Comparison of ENCODE assay signal across 1 cellular context in genomic region chr14:71328183-71328582, GRCh38.
TF ChIP-seq lines count a peak whose summit lies in the region.

No MANE protein-coding gene starts in this region.

TF ChIP-seq in GM12878, 131 proteins besides CTCF, POLR2A, EP300 and RAD21 (continued from another document and continues in another):
- TF ChIP-seq ZNF687 (IDR thresholded peaks at IDR 0.05) (no peak), CHD4 (IDR thresholded peaks at IDR 0.05) (no peak), FOS (IDR thresholded peaks at IDR 0.05; ENCODE audit: borderline replicate concordance, extremely low read depth, insufficient read length) (no peak), TCF12 (IDR thresholded peaks at IDR 0.05; ENCODE audit: low read depth, low read length) (no peak), CREM (IDR thresholded peaks at IDR 0.05; ENCODE audit: low read depth) (0 out of 2 replicates have a peak, but pooled peaks have one; percentile 20), HDAC2 (IDR thresholded peaks at IDR 0.05) (no peak), SP1 (IDR thresholded peaks at IDR 0.05; ENCODE audit: low read depth, low read length) (no peak), CHD1 (IDR thresholded peaks at IDR 0.05; ENCODE audit: low read depth, low read length) (no peak), IRF4 (IDR thresholded peaks at IDR 0.05; ENCODE audit: low read depth, low read length) (0 out of 2 replicates have a peak, but pooled peaks have one; percentile 44), NR2C2 (IDR thresholded peaks at IDR 0.05; ENCODE audit: borderline replicate concordance, control insufficient read depth, insufficient read length, low read depth) (no peak), SIX5 (IDR thresholded peaks at IDR 0.05; ENCODE audit: low read depth, low read length, severe bottlenecking) (no peak), NFIC (IDR thresholded peaks at IDR 0.05; ENCODE audit: low read depth, low read length) (peak; percentile 62; the same call in 1 of the 2 replicates), BCL11A (IDR thresholded peaks at IDR 0.05; ENCODE audit: low read depth, low read length) (peak; percentile 43; the same call in 1 of the 2 replicates), ZNF622 (IDR thresholded peaks at IDR 0.05) (no peak), LARP7 (IDR thresholded peaks at IDR 0.05) (no peak), E4F1 (IDR thresholded peaks at IDR 0.05; ENCODE audit: borderline replicate concordance, partially characterized antibody) (no peak), NFXL1 (IDR thresholded peaks at IDR 0.05; ENCODE audit: borderline replicate concordance) (no peak), HDAC6 (IDR thresholded peaks at IDR 0.05; ENCODE audit: unreplicated experiment) (no peak), CUX1 (IDR thresholded peaks at IDR 0.05; ENCODE audit: insufficient replicate concordance, low read depth, low read length) (no peak), JUND (IDR thresholded peaks at IDR 0.05; ENCODE audit: low read depth, low read length) (no peak), PKNOX1 (IDR thresholded peaks at IDR 0.05) (no peak), MYB (IDR thresholded peaks at IDR 0.05; ENCODE audit: borderline replicate concordance, low read depth, low read length) (no peak), SMARCA5 (IDR thresholded peaks at IDR 0.05) (no peak), POLR2AphosphoS5 (IDR thresholded peaks at IDR 0.05; ENCODE audit: low read length) (no peak), SPI1 (IDR thresholded peaks at IDR 0.05; ENCODE audit: borderline replicate concordance, insufficient read depth, low read depth, low read length) (peak; percentile 22; the same call in 1 of the 2 replicates), ZBTB4 (CRISPR knock-in tag; IDR thresholded peaks at IDR 0.05) (no peak), BACH1 (IDR thresholded peaks at IDR 0.05; ENCODE audit: borderline replicate concordance) (peak; percentile 50; the same call in 1 of the 2 replicates), TAF1 (IDR thresholded peaks at IDR 0.05; ENCODE audit: borderline replicate concordance, low read depth, low read length) (no peak), E2F4 (IDR thresholded peaks at IDR 0.05; ENCODE audit: low read depth, low read length) (no peak), ASH2L (IDR thresholded peaks at IDR 0.05; ENCODE audit: borderline replicate concordance, low read depth) (no peak), SMAD5 (IDR thresholded peaks at IDR 0.05; ENCODE audit: low read depth) (no peak), NFYA (IDR thresholded peaks at IDR 0.05; ENCODE audit: borderline replicate concordance, low read depth, low read length) (no peak), EED (IDR thresholded peaks at IDR 0.05; ENCODE audit: low read depth) (peak; percentile 80), ATF3 (IDR thresholded peaks at IDR 0.05; ENCODE audit: borderline replicate concordance, extremely low read depth, low read depth, low read length) (no peak), USF1 (IDR thresholded peaks at IDR 0.05; ENCODE audit: borderline replicate concordance, extremely low read length, insufficient read depth, low read depth, low read length) (no peak), SKIL (IDR thresholded peaks at IDR 0.05; ENCODE audit: low read depth, poor library complexity, severe bottlenecking) (no peak), CBX5 (IDR thresholded peaks at IDR 0.05; ENCODE audit: low read depth) (no peak), SMC3 (IDR thresholded peaks at IDR 0.05; ENCODE audit: borderline replicate concordance, low read length) (peak; percentile 13; the same call in 1 of the 2 replicates), STAT1 (conservative IDR thresholded peaks at IDR 0.05) (no peak), KAT2A (conservative IDR thresholded peaks at IDR 0.05; ENCODE audit: control insufficient read depth, low read depth, low read length) (no peak)
